In genomic region chr13:51625555-51626345, GRCh38 we compare ENCODE assay signal across 12 cellular contexts. TPM values are rescaled to one million over a fixed set of nuclear protein-coding genes. Genes with fewer than 3 reads are reported as not detected.
A peak's percentile ranks its signal among the peaks of the same experiment; 100 is the strongest.
DNase-seq lines count a peak whose midpoint lies in the region; ATAC-seq, FAIRE-seq and TF ChIP-seq lines count a peak whose summit lies in the region.
"Had no signal": no experiment of that assay in that cellular context is flagged by ENCODE, and none has a peak within 500 bp of the region (broad histone marks: within the 10 kb centered on the region; RNA-seq: fewer than 3 reads in every experiment).

No MANE protein-coding gene starts in this region.

- POLR2A ChIA-PET in GM10248 (lab: Yijun Ruan, JAX): no interaction called here

- H3K27ac Mint-ChIP-seq in activated naive CD8-positive, alpha-beta T cell treated with anti-CD3 and anti-CD28 coated beads, Interleukin-2, amount 50 U/mL, for 24 hours: peak overlapping the region; percentile 12
- H3K27ac Mint-ChIP-seq in activated naive CD8-positive, alpha-beta T cell treated with anti-CD3 and anti-CD28 coated beads for 36 hours: no peak overlapping the region
- H3K27ac Mint-ChIP-seq: activated naive CD4-positive, alpha-beta T cell treated with anti-CD3 and anti-CD28 coated beads, Interleukin-2, amount 50 U/mL, for 72 hours had no signal

- peaks cover 0 to 15% (median 8%) of the 10 kb centered on the region in 4 donors for H3K4me1 ChIP-seq in liver (ENCODE audit: control insufficient read depth in 4 of 4, insufficient read depth in 4 of 4, low read length in 3 of 4)

- H3K4me3 Mint-ChIP-seq in activated naive CD8-positive, alpha-beta T cell treated with anti-CD3 and anti-CD28 coated beads, Interleukin-2, amount 50 U/mL, for 24 hours: no peak overlapping the region
- H3K4me3 Mint-ChIP-seq in activated naive CD8-positive, alpha-beta T cell treated with anti-CD3 and anti-CD28 coated beads for 36 hours: no peak overlapping the region

- TF ChIP-seq RAD21 in liver (IDR thresholded peaks at IDR 0.05): peak; percentile 43 to 64

- H3K4me3 ChIP-seq in liver (ENCODE audit: low read depth in 1 of 3, low read length in 3 of 3): no peak overlapping the region
- H3K4me3 ChIP-seq: psoas muscle had no signal

- CTCF ChIA-PET in GM10248 (lab: Yijun Ruan, JAX): interaction anchor here (1.0 to 1.7 kb wide), 2 partner anchors 14 to 16 kb away, joined by 3 read pairs; no protein-coding TSS in a partner anchor

- H3K27me3 Mint-ChIP-seq in activated naive CD8-positive, alpha-beta T cell treated with anti-CD3 and anti-CD28 coated beads, Interleukin-2, amount 50 U/mL, for 24 hours: no peaks in the 10 kb centered on the region
- no peaks in the 10 kb centered on the region for H3K27me3 Mint-ChIP-seq in activated naive CD8-positive, alpha-beta T cell treated with anti-CD3 and anti-CD28 coated beads for 36 hours

- H3K9me3 Mint-ChIP-seq in activated naive CD8-positive, alpha-beta T cell treated with anti-CD3 and anti-CD28 coated beads, Interleukin-2, amount 50 U/mL, for 24 hours: no peaks in the 10 kb centered on the region
- no peaks in the 10 kb centered on the region for H3K9me3 Mint-ChIP-seq in activated naive CD8-positive, alpha-beta T cell treated with anti-CD3 and anti-CD28 coated beads for 36 hours

- peaks cover 47% of the 10 kb centered on the region for H3K4me1 Mint-ChIP-seq in activated naive CD8-positive, alpha-beta T cell treated with anti-CD3 and anti-CD28 coated beads, Interleukin-2, amount 50 U/mL, for 24 hours
- H3K4me1 Mint-ChIP-seq in activated naive CD8-positive, alpha-beta T cell treated with anti-CD3 and anti-CD28 coated beads for 36 hours: peaks cover 40% of the 10 kb centered on the region

- H3K36me3 ChIP-seq in liver (ENCODE audit: control insufficient read depth in 4 of 4, insufficient read depth in 3 of 4, low read depth in 1 of 4, low read length in 3 of 4): no peaks in the 10 kb centered on the region

- ATAC-seq in activated naive CD8-positive, alpha-beta T cell treated with anti-CD3 and anti-CD28 coated beads, Interleukin-2, amount 50 U/mL, for 24 hours: no peak
- no peak for ATAC-seq in HG02885 (IDR thresholded peaks at IDR 0.05; ENCODE audit: poor library complexity, unreplicated experiment)
- ATAC-seq: activated naive CD4-positive, alpha-beta T cell treated with anti-CD3 and anti-CD28 coated beads, Interleukin-2, amount 50 U/mL, for 72 hours had no signal

- DNase-seq in activated naive CD8-positive, alpha-beta T cell treated with anti-CD3 and anti-CD28 coated beads, Interleukin-2, amount 50 U/mL, for 24 hours: no peak
- DNase-seq in activated naive CD8-positive, alpha-beta T cell treated with anti-CD3 and anti-CD28 coated beads for 36 hours: no peak
- DNase-seq in dermis blood vessel endothelial cell (peak; percentile 46), D721Med (ENCODE audit: insufficient read length, low spot score) (no peak), GM10248 (ENCODE audit: extremely low spot score) (no peak)
- DNase-seq: ACHN, NCI-H1930, psoas muscle had no signal

- 45% methylated on average over 7 of the region's 7 CpGs for WGBS in liver

- FAIRE-seq in D721Med (lab: Jason Lieb, UNC): no peak

- H3K36me3 Mint-ChIP-seq in activated naive CD8-positive, alpha-beta T cell treated with anti-CD3 and anti-CD28 coated beads, Interleukin-2, amount 50 U/mL, for 24 hours (ENCODE audit: low read depth): no peaks in the 10 kb centered on the region
- peaks cover 2% of the 10 kb centered on the region for H3K36me3 Mint-ChIP-seq in activated naive CD8-positive, alpha-beta T cell treated with anti-CD3 and anti-CD28 coated beads for 36 hours

- H3K9me3 ChIP-seq in liver (ENCODE audit: control insufficient read depth in 4 of 4, low read length in 3 of 4): no peaks in the 10 kb centered on the region
- H3K9me3 ChIP-seq: psoas muscle had no signal

- TF ChIP-seq CTCF in liver (IDR thresholded peaks at IDR 0.05; ENCODE audit: low read depth, low read length, missing input control) (no peak), D721Med (IDR thresholded peaks at IDR 0.05; ENCODE audit: insufficient read depth, missing control alignments) (no peak), GM10248 (IDR thresholded peaks at IDR 0.05; ENCODE audit: control extremely low read depth, extremely low read depth, low read depth, missing control alignments) (no peak)

- H3K9ac ChIP-seq in liver (ENCODE audit: low read depth in 1 of 2, low read length in 2 of 2): no peak overlapping the region

- no peaks in the 10 kb centered on the region for H3K27me3 ChIP-seq in liver (ENCODE audit: control insufficient read depth in 4 of 4, insufficient read depth in 4 of 4, low read length in 3 of 4)

- H3K27ac ChIP-seq in liver (ENCODE audit: low read depth in 1 of 2, low read length in 2 of 2) (peak overlapping the region; percentile 21 to 45), temporal lobe (ENCODE audit: low read depth, low read length) (peak overlapping the region; percentile 55)
- H3K27ac ChIP-seq: psoas muscle had no signal

TF ChIP-seq in liver, 16 proteins besides CTCF, POLR2A, EP300 and RAD21:
- TF ChIP-seq YY1 (IDR thresholded peaks at IDR 0.05) (peak; percentile 43), SP1 (IDR thresholded peaks at IDR 0.05) (no peak), RXRA (IDR thresholded peaks at IDR 0.05) (peak in 1 of 2 donors; percentile 14), HNF4A (conservative IDR thresholded peaks at IDR 0.05) (peak in 1 of 2 donors; percentile 10)

RNA-seq across cellular contexts. Expression of gene WDFY2, which starts 41.5 kb away (rescaled TPM):
- total RNA-seq in activated naive CD8-positive, alpha-beta T cell treated with anti-CD3 and anti-CD28 coated beads for 36 hours: 1 to 10 TPM; 6.0 to 7.9 TPM
- total RNA-seq in dermis blood vessel endothelial cell: 3.9 and 4.6 TPM in 2 replicates
- 10 to 100 TPM in 1 of 2 donors, 1 to 10 TPM in 1; 5.1 to 10.5 TPM for total RNA-seq in liver
- 1 to 10 TPM; 3.4 to 6.4 TPM for polyA plus RNA-seq in liver
- 8.1 TPM for total RNA-seq in temporal lobe
